ENCODE assay signal across 12 cellular contexts in genomic region chr19:47350599-47350998, GRCh38. TPM values are rescaled to one million over a fixed set of nuclear protein-coding genes. Genes with fewer than 3 reads are reported as not detected.
DNase-seq lines count a peak whose midpoint lies in the region; ATAC-seq and TF ChIP-seq lines count a peak whose summit lies in the region.
"Had no signal": no experiment of that assay in that cellular context is flagged by ENCODE, and none has a peak within 500 bp of the region (broad histone marks: within the 10 kb centered on the region; RNA-seq: fewer than 3 reads in every experiment).

No MANE protein-coding gene starts in this region.

- intact Hi-C loops in PC-9 (cut with micrococcal nuclease; ENCODE audit: unreplicated experiment) = no loop called here
- intact Hi-C loops in dendritic cell treated with granulocyte-macrophage colony-stimulating factor and Interleukin-4, amounts not matched to agents 40 ng/mL and 50 ng/mL, for 4 days (cut with micrococcal nuclease) = no loop called here

- CTCF ChIA-PET in PC-9 (lab: Charles Lee) = interaction anchor here (0.5 to 2.1 kb wide), 2 partner anchors 20 to 77 kb away, joined by 3 to 9 read pairs; no protein-coding TSS in a partner anchor

- no peak overlapping the region for H2AFZ ChIP-seq in PC-9
- no peak overlapping the region for H2AFZ ChIP-seq in smooth muscle cell (ENCODE audit: low read depth)

- H3F3A ChIP-seq in PC-9 (ENCODE audit: insufficient read depth, low read depth) = peaks cover 19% of the 10 kb centered on the region
- H3F3A ChIP-seq in smooth muscle cell (ENCODE audit: low read depth) = no peaks in the 10 kb centered on the region

- peak overlapping the region; percentile 13 to 98 for H3K4me3 Mint-ChIP-seq in activated T-cell treated with anti-CD3 and anti-CD28 coated beads, Interleukin-2, amount 50 U/mL, for 72 hours
- H3K4me3 Mint-ChIP-seq in dendritic cell treated with granulocyte-macrophage colony-stimulating factor and Interleukin-4, amounts not matched to agents 40 ng/mL and 50 ng/mL, for 4 days = peak overlapping the region; percentile 1

- H3K27ac ChIP-seq in PC-9 (no peak overlapping the region), smooth muscle cell (ENCODE audit: low read depth) (no peak overlapping the region), right atrium auricular region (no peak overlapping the region)

- H3K36me3 Mint-ChIP-seq in activated T-cell treated with anti-CD3 and anti-CD28 coated beads, Interleukin-2, amount 50 U/mL, for 72 hours (ENCODE audit: insufficient read depth in 2 of 2) = peaks cover 6 to 14% of the 10 kb centered on the region in 2 donors
- peaks cover 57% of the 10 kb centered on the region for H3K36me3 Mint-ChIP-seq in dendritic cell treated with granulocyte-macrophage colony-stimulating factor and Interleukin-4, amounts not matched to agents 40 ng/mL and 50 ng/mL, for 4 days (ENCODE audit: low read depth)

- H3K4me3 ChIP-seq in PC-9 = peak overlapping the region; percentile 95; the same call in 1 of the 2 replicates
- H3K4me3 ChIP-seq in smooth muscle cell = no peak overlapping the region
- no peak overlapping the region for H3K4me3 ChIP-seq in right atrium auricular region

- H3K9me3 ChIP-seq in PC-9 (ENCODE audit: insufficient read depth, low read depth) (no peaks in the 10 kb centered on the region), smooth muscle cell (replicated peaks; ENCODE audit: low read depth) (no peaks in the 10 kb centered on the region), right atrium auricular region (no peaks in the 10 kb centered on the region)

- no peak for ATAC-seq in activated T-cell treated with anti-CD3 and anti-CD28 coated beads, Interleukin-2, amount 50 U/mL, for 72 hours (replicated peaks in 1 of 2)
- no peak for ATAC-seq in HG03139 (IDR thresholded peaks at IDR 0.05; ENCODE audit: unreplicated experiment)

- H3K79me2 ChIP-seq in PC-9 (ENCODE audit: low read depth) (peaks cover 63% of the 10 kb centered on the region), smooth muscle cell (ENCODE audit: low read depth) (peaks cover 22% of the 10 kb centered on the region)

- no peak overlapping the region for H3K9ac ChIP-seq in smooth muscle cell (ENCODE audit: low read depth)

- peaks cover 37% of the 10 kb centered on the region for H3K36me3 ChIP-seq in PC-9 (ENCODE audit: low read depth)
- H3K36me3 ChIP-seq in smooth muscle cell (ENCODE audit: low read depth) = peaks cover 7% of the 10 kb centered on the region
- peaks cover 28% of the 10 kb centered on the region for H3K36me3 ChIP-seq in right atrium auricular region

- H3K9me3 Mint-ChIP-seq in activated T-cell treated with anti-CD3 and anti-CD28 coated beads, Interleukin-2, amount 50 U/mL, for 72 hours = peaks cover 0 to 2% of the 10 kb centered on the region in 2 donors
- H3K9me3 Mint-ChIP-seq in dendritic cell treated with granulocyte-macrophage colony-stimulating factor and Interleukin-4, amounts not matched to agents 40 ng/mL and 50 ng/mL, for 4 days = no peaks in the 10 kb centered on the region

- H4K20me1 ChIP-seq in PC-9 (ENCODE audit: insufficient read depth) (peaks cover 44% of the 10 kb centered on the region), smooth muscle cell (ENCODE audit: low read depth) (no peaks in the 10 kb centered on the region)

- no peak for DNase-seq in activated T-cell treated with anti-CD3 and anti-CD28 coated beads, Interleukin-2, amount 50 U/mL, for 72 hours
- no peak for DNase-seq in activated T-cell treated with anti-CD3 and anti-CD28 coated beads, Interleukin-2, amount 50 U/mL, for 1 hour
- DNase-seq in PC-9 (no peak), smooth muscle cell (lab: John Stamatoyannopoulos, UW; ENCODE audit: unreplicated experiment) (no peak), right atrium auricular region (ENCODE audit: low spot score) (no peak), DMS53 (lab: John Stamatoyannopoulos, UW) (no peak)
- DNase-seq: activated gamma-delta T cell, foreskin fibroblast, NCI-H510A treated with DMSO at 0.1 percent for 48 hours had no signal

- BruUV-seq in PC-9 (replicated peaks; lab: Mats Ljungman, UMichigan) = no TSS peak

- H3K4me2 ChIP-seq in PC-9 (peak overlapping the region; percentile 93), smooth muscle cell (peak overlapping the region; percentile 98)

- H3K27ac Mint-ChIP-seq in activated T-cell treated with anti-CD3 and anti-CD28 coated beads, Interleukin-2, amount 50 U/mL, for 72 hours = peak overlapping the region; percentile 0
- H3K27ac Mint-ChIP-seq in dendritic cell treated with granulocyte-macrophage colony-stimulating factor and Interleukin-4, amounts not matched to agents 40 ng/mL and 50 ng/mL, for 4 days = peak overlapping the region; percentile 89

- peaks cover 14% of the 10 kb centered on the region for H3K4me1 ChIP-seq in PC-9 (replicated peaks; ENCODE audit: insufficient read depth)
- H3K4me1 ChIP-seq in smooth muscle cell (ENCODE audit: low read depth) = peaks cover 10% of the 10 kb centered on the region
- H3K4me1 ChIP-seq in right atrium auricular region = peaks cover 0 to 14% of the 10 kb centered on the region in 2 donors

- H3K27me3 Mint-ChIP-seq in activated T-cell treated with anti-CD3 and anti-CD28 coated beads, Interleukin-2, amount 50 U/mL, for 72 hours (ENCODE audit: low read depth) = no peaks in the 10 kb centered on the region
- no peaks in the 10 kb centered on the region for H3K27me3 Mint-ChIP-seq in dendritic cell treated with granulocyte-macrophage colony-stimulating factor and Interleukin-4, amounts not matched to agents 40 ng/mL and 50 ng/mL, for 4 days

- TF ChIP-seq CTCF in PC-9 (conservative IDR thresholded peaks at IDR 0.05) (no peak), smooth muscle cell (IDR thresholded peaks at IDR 0.05; ENCODE audit: borderline replicate concordance, insufficient read depth, poor library complexity, severe bottlenecking) (no peak), right atrium auricular region (IDR thresholded peaks at IDR 0.05) (no peak)

- peaks cover 53% of the 10 kb centered on the region for H3K4me1 Mint-ChIP-seq in activated T-cell treated with anti-CD3 and anti-CD28 coated beads, Interleukin-2, amount 50 U/mL, for 72 hours (ENCODE audit: low read depth)
- H3K4me1 Mint-ChIP-seq in dendritic cell treated with granulocyte-macrophage colony-stimulating factor and Interleukin-4, amounts not matched to agents 40 ng/mL and 50 ng/mL, for 4 days (ENCODE audit: low read depth) = peaks cover 38% of the 10 kb centered on the region

- H3K27me3 ChIP-seq in PC-9 (ENCODE audit: insufficient read depth, low read depth) = no peaks in the 10 kb centered on the region
- no peaks in the 10 kb centered on the region for H3K27me3 ChIP-seq in smooth muscle cell (ENCODE audit: low read depth)
- H3K27me3 ChIP-seq in right atrium auricular region = no peaks in the 10 kb centered on the region

- no peaks in the 10 kb centered on the region for H3K9me2 ChIP-seq in PC-9 (ENCODE audit: insufficient read depth)

- POLR2A ChIA-PET in PC-9 (lab: Charles Lee; ENCODE audit: unreplicated experiment) = no interaction called here

- WGBS in smooth muscle cell (ENCODE audit: low lambda C conversion rate) = 81% methylated on average over 8 of the region's 8 CpGs

RNA-seq across cellular contexts. Expression of gene DHX34, which starts 1.5 kb away (rescaled TPM):
- total RNA-seq in activated T-cell treated with anti-CD3 and anti-CD28 coated beads, Interleukin-2, amount 50 U/mL, for 72 hours = 10 to 100 TPM in 1 of 2 donors, 1 to 10 TPM in 1; 9.4 to 11.8 TPM
- total RNA-seq in PC-9 (2021) (23.0 TPM in 2 replicates), smooth muscle cell (7.1 and 9.8 TPM in 2 replicates), right atrium auricular region (1 to 10 TPM; 5.1 to 8.2 TPM)
- 9.7 and 9.8 TPM in 2 replicates for polyA plus RNA-seq in smooth muscle cell

RNA-seq across cellular contexts. Expression of gene C5AR2, which starts 18.6 kb away (rescaled TPM):
- total RNA-seq in activated T-cell treated with anti-CD3 and anti-CD28 coated beads, Interleukin-2, amount 50 U/mL, for 72 hours = not detected
- total RNA-seq in PC-9 (2021) = not detected in 2 replicates
- 0.09 and 0.49 TPM in 2 replicates for total RNA-seq in smooth muscle cell
- not detected in 2 replicates for polyA plus RNA-seq in smooth muscle cell
- total RNA-seq in right atrium auricular region = 1 to 10 TPM; 1.1 to 3.3 TPM

RNA-seq across cellular contexts. Expression of gene C5AR1, which starts 40.9 kb away (rescaled TPM):
- 1 to 10 TPM; 1.8 to 3.0 TPM for total RNA-seq in activated T-cell treated with anti-CD3 and anti-CD28 coated beads, Interleukin-2, amount 50 U/mL, for 72 hours
- total RNA-seq in PC-9 (2021) (8.5 and 10.8 TPM in 2 replicates), smooth muscle cell (0.49 and 1.6 TPM in 2 replicates), right atrium auricular region (10 to 100 TPM in 1 of 2 donors, 1 to 10 TPM in 1; 4.6 to 14.3 TPM)
- 0.48 and 1.1 TPM in 2 replicates for polyA plus RNA-seq in smooth muscle cell
- total RNA-seq: dermis microvascular lymphatic vessel endothelial cell had no signal
